ENCODE assay signal across 23 cellular contexts in the genomic region with DNA sequence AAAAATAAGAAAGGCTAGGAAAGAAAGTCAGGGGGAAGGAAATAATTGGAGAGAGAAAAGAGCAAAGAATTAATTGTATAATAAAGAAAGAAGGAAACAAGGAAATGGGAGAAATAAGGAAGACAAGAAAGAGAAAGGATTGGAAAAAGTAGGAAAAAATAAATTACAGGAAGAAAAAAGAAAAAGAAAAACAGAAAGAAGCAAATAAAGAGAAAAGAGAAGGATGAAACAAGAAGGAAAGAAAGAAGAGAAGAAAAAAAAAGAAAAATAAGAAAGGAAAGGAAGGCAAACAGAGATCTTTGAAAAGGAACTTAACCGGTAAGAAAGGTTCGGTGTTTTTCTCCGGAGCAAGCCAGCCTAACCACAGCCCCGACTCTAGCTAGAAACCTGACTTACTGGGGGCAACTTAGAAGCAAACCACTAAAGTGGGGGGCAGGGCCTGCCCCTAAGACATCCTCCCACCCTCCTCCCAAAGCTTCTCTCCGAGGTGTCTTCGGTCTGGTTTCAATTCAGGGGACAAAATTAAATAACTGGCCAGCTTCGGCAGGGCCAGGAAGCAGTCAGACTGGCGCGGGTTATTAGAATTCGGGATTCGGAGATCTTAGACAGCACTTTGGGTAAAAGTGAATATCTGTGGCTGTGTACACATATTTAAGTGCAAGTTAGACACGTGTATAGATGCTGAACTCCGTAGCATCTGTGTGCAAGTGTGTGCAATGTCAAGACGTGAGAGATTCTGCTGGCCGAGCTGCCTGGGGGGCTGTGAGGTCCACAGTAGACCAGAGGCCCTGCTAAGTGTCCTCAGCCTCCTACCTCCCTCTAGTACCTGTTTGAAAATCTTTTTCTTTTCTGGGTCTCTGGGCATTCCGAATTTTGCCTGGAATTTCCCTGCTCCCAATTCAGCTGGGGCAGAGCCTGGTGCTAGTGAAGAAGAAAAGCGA. TPM values are rescaled to one million over a fixed set of nuclear protein-coding genes. Genes with fewer than 3 reads are reported as not detected.
DNase-seq lines count a peak whose midpoint lies in the region; ATAC-seq and TF ChIP-seq lines count a peak whose summit lies in the region.
"Had no signal": no experiment of that assay in that cellular context is flagged by ENCODE, and none has a peak within 500 bp of the region (broad histone marks: within the 10 kb centered on the region; RNA-seq: fewer than 3 reads in every experiment).

No MANE protein-coding gene starts in this region.

- H2BK5ac ChIP-seq in mesenchymal stem cell (ENCODE audit: low read depth, low read length, poor library complexity, severe bottlenecking): no peak overlapping the region

- H3K27me3 ChIP-seq in mesenchymal stem cell (ENCODE audit: control insufficient read depth in 1 of 2, insufficient read depth in 1 of 2, low read length in 2 of 2) (peaks cover 35 to 83% of the 10 kb centered on the region in 2 experiments), osteoblast (ENCODE audit: insufficient read depth, low read length) (no peaks in the 10 kb centered on the region)

- H3K36me3 ChIP-seq in mesenchymal stem cell (ENCODE audit: control insufficient read depth in 1 of 2, insufficient read depth in 2 of 2, low read depth in 1 of 2, low read length in 2 of 2): no peaks in the 10 kb centered on the region
- H3K36me3 ChIP-seq in osteoblast (ENCODE audit: insufficient read depth, low read length): no peaks in the 10 kb centered on the region
- H3K36me3 ChIP-seq: neural progenitor cell had no signal

- H4K8ac ChIP-seq in mesenchymal stem cell (ENCODE audit: low read length): no peak overlapping the region

- DNase-seq in EH (ENCODE audit: low read depth): peak; percentile 40
- DNase-seq in mesenchymal stem cell: no peak
- DNase-seq in osteoblast (ENCODE audit: insufficient read length, low spot score, missing footprints): no peak
- no peak for DNase-seq in 8988T
- no peak for DNase-seq in NCI-H69 (lab: John Stamatoyannopoulos, UW)
- DNase-seq: activated CD4-positive, CD25-positive, alpha-beta regulatory T cell treated with anti-CD3 and anti-CD28 coated beads, Interleukin-2, amount 50 U/mL, for 72 hours; activated naive CD8-positive, alpha-beta T cell treated with anti-CD3 and anti-CD28 coated beads, Interleukin-2, amount 50 U/mL, for 24 hours; NCI-H1417 treated with DMSO at 0.1 percent for 48 hours; NCI-H524 treated with DMSO at 0.1 percent for 48 hours; SHP77 treated with DMSO at 0.1 percent for 48 hours; stimulated activated CD4-positive, alpha-beta T cell treated with anti-CD3 and anti-CD28 coated beads, Interleukin-12 subunit alpha, Interleukin-12 subunit beta, amount 100 ng/mL, for 4 hours; T-helper 9 cell had no signal

- H3K27ac ChIP-seq in 22Rv1: peak overlapping the region; percentile 91
- H3K27ac ChIP-seq in VCaP: peak overlapping the region; percentile 65; the same call in 1 of the 2 replicates
- no peak overlapping the region for H3K27ac ChIP-seq in mesenchymal stem cell (ENCODE audit: low read length, poor library complexity, severe bottlenecking)
- H3K27ac ChIP-seq in osteoblast (ENCODE audit: low read depth, low read length): no peak overlapping the region
- H3K27ac ChIP-seq: neural progenitor cell had no signal

- H2BK15ac ChIP-seq in mesenchymal stem cell (ENCODE audit: low read depth, poor library complexity, severe bottlenecking): no peak overlapping the region

- no peak overlapping the region for H3K18ac ChIP-seq in mesenchymal stem cell (ENCODE audit: low read depth in 1 of 2, low read length in 2 of 2)

- H3K4me2 ChIP-seq in mesenchymal stem cell (ENCODE audit: low read length, poor library complexity, severe bottlenecking) (no peak overlapping the region), osteoblast (ENCODE audit: insufficient read depth, low read length) (no peak overlapping the region)
- H3K4me2 ChIP-seq: neural progenitor cell had no signal

- no peak overlapping the region for H2BK12ac ChIP-seq in mesenchymal stem cell (ENCODE audit: low read length in 2 of 2)

- H3K4me3 ChIP-seq in mesenchymal stem cell (ENCODE audit: insufficient read depth in 1 of 2, low read depth in 1 of 2, low read length in 2 of 2) (peak overlapping the region in 1 of 2 experiments; percentile 30), osteoblast (ENCODE audit: insufficient read depth, low read length) (no peak overlapping the region)
- H3K4me3 ChIP-seq: neural progenitor cell had no signal

- no peak overlapping the region for H4K91ac ChIP-seq in mesenchymal stem cell (ENCODE audit: low read length)

- no peak for TF ChIP-seq CTCF in 22Rv1 (IDR thresholded peaks at IDR 0.05)
- no peak for TF ChIP-seq CTCF in VCaP (conservative IDR thresholded peaks at IDR 0.05)
- no peak for TF ChIP-seq CTCF in osteoblast (IDR thresholded peaks at IDR 0.05; ENCODE audit: extremely low read depth, low read depth, low read length)

- no peak for ATAC-seq in HG03469 (IDR thresholded peaks at IDR 0.05; ENCODE audit: unreplicated experiment)
- ATAC-seq: activated naive CD8-positive, alpha-beta T cell treated with anti-CD3 and anti-CD28 coated beads, Interleukin-2, amount 50 U/mL, for 24 hours; activated T-helper 17 cell treated with anti-CD3 and anti-CD28 coated beads, Interleukin-2, amount 50 U/mL, for 72 hours had no signal

- peaks cover 1% of the 10 kb centered on the region for H3K79me1 ChIP-seq in mesenchymal stem cell (replicated peaks; ENCODE audit: low read length, poor library complexity, severe bottlenecking)

- no peak overlapping the region for H3K23ac ChIP-seq in mesenchymal stem cell (ENCODE audit: low read length in 2 of 2)

- no peak overlapping the region for H3K14ac ChIP-seq in mesenchymal stem cell (ENCODE audit: low read length in 2 of 2)

- 44% methylated on average over 17 of the region's 17 CpGs for WGBS in mesenchymal stem cell

- H3K4me1 ChIP-seq in mesenchymal stem cell (ENCODE audit: control insufficient read depth, insufficient read depth, low read depth, low read length) (peaks cover 10% of the 10 kb centered on the region), osteoblast (ENCODE audit: insufficient read depth, low read length) (peaks cover 6% of the 10 kb centered on the region)
- H3K4me1 ChIP-seq: neural progenitor cell had no signal

- H2AFZ ChIP-seq in mesenchymal stem cell (ENCODE audit: low read depth, low read length): no peak overlapping the region
- H2AFZ ChIP-seq in osteoblast (ENCODE audit: low read length): no peak overlapping the region
- H2AFZ ChIP-seq: neural progenitor cell had no signal

- peak overlapping the region; percentile 81 for H3K9ac ChIP-seq in mesenchymal stem cell (ENCODE audit: low read length)
- H3K9ac ChIP-seq: neural progenitor cell had no signal

- H4K20me1 ChIP-seq in osteoblast (ENCODE audit: insufficient read depth, low read length): no peaks in the 10 kb centered on the region

- H3K79me2 ChIP-seq in osteoblast (ENCODE audit: insufficient read depth, low read length): peaks cover 8% of the 10 kb centered on the region

- no peak overlapping the region for H3K4ac ChIP-seq in mesenchymal stem cell (ENCODE audit: low read depth in 1 of 2, low read length in 2 of 2)

- no peaks in the 10 kb centered on the region for H3K9me3 ChIP-seq in mesenchymal stem cell (ENCODE audit: control insufficient read depth, low read length)
- no peaks in the 10 kb centered on the region for H3K9me3 ChIP-seq in osteoblast (ENCODE audit: low read depth, low read length)

- no peak overlapping the region for H2AK5ac ChIP-seq in mesenchymal stem cell (ENCODE audit: low read length, severe bottlenecking)

- no peak overlapping the region for H2BK120ac ChIP-seq in mesenchymal stem cell (ENCODE audit: low read depth, low read length)

RNA-seq across cellular contexts. Expression of gene HOXC10, which starts 4.2 kb away (rescaled TPM):
- 8.9 TPM for polyA plus RNA-seq in mesenchymal stem cell (2013, experiment 1 of 2)
- polyA plus RNA-seq in mesenchymal stem cell (2013, experiment 2 of 2): 9.4 TPM
- total RNA-seq in osteoblast: 9.7 and 11.2 TPM in 2 replicates
- total RNA-seq: activated T-helper 17 cell treated with anti-CD3 and anti-CD28 coated beads, Interleukin-2, amount 50 U/mL, for 72 hours; bronchial epithelial cell; endothelial cell of umbilical vein; pulmonary artery endothelial cell; temporal lobe had no signal
- polyA plus RNA-seq: AG04450 had no signal

RNA-seq across cellular contexts. Expression of gene HOTAIR, which starts 6.0 kb away (rescaled TPM):
- 2.4 TPM for polyA plus RNA-seq in mesenchymal stem cell (2013, experiment 1 of 2)
- polyA plus RNA-seq in mesenchymal stem cell (2013, experiment 2 of 2): 1.7 TPM
- total RNA-seq in osteoblast: 0.72 and 1.2 TPM in 2 replicates
- total RNA-seq: activated T-helper 17 cell treated with anti-CD3 and anti-CD28 coated beads, Interleukin-2, amount 50 U/mL, for 72 hours; bronchial epithelial cell; endothelial cell of umbilical vein; mesenteric fat pad; pulmonary artery endothelial cell; temporal lobe had no signal
- polyA plus RNA-seq: AG04450, endothelial cell of umbilical vein had no signal

RNA-seq across cellular contexts. Expression of gene HOXC11, which starts 7.8 kb away (rescaled TPM):
- polyA plus RNA-seq in mesenchymal stem cell (2013, experiment 1 of 2): 1.1 TPM
- 0.97 TPM for polyA plus RNA-seq in mesenchymal stem cell (2013, experiment 2 of 2)
- total RNA-seq in osteoblast: 1.1 and 1.5 TPM in 2 replicates
- total RNA-seq: activated T-helper 17 cell treated with anti-CD3 and anti-CD28 coated beads, Interleukin-2, amount 50 U/mL, for 72 hours; bronchial epithelial cell; endothelial cell of umbilical vein; mesenteric fat pad; pulmonary artery endothelial cell; temporal lobe had no signal
- polyA plus RNA-seq: AG04450, endothelial cell of umbilical vein had no signal

RNA-seq across cellular contexts. Expression of gene HOXC9, which starts 19.2 kb away (rescaled TPM):
- 18.0 TPM for polyA plus RNA-seq in mesenchymal stem cell (2013, experiment 1 of 2)
- 18.5 TPM for polyA plus RNA-seq in mesenchymal stem cell (2013, experiment 2 of 2)
- 8.3 and 11.6 TPM in 2 replicates for total RNA-seq in osteoblast
- total RNA-seq: activated T-helper 17 cell treated with anti-CD3 and anti-CD28 coated beads, Interleukin-2, amount 50 U/mL, for 72 hours; bronchial epithelial cell; pulmonary artery endothelial cell; temporal lobe had no signal
- polyA plus RNA-seq: AG04450 had no signal

RNA-seq across cellular contexts. Expression of gene HOXC12, which starts 26.0 kb away (rescaled TPM):
- polyA plus RNA-seq in mesenchymal stem cell (2013, experiment 1 of 2): not detected
- polyA plus RNA-seq in mesenchymal stem cell (2013, experiment 2 of 2): not detected
- total RNA-seq in osteoblast: under 0.01 TPM in 1 of 2 replicates, not detected in the other
- total RNA-seq: activated T-helper 17 cell treated with anti-CD3 and anti-CD28 coated beads, Interleukin-2, amount 50 U/mL, for 72 hours; bronchial epithelial cell; endothelial cell of umbilical vein; mesenteric fat pad; pulmonary artery endothelial cell; temporal lobe had no signal
- polyA plus RNA-seq: AG04450, endothelial cell of umbilical vein had no signal

Comparison
In these comparisons a context has a peak if more than half of its experiments do, and no peak if none do; other contexts are left out.
1. H3K27ac ChIP-seq: peak in 22Rv1 (single experiment) and VCaP (single experiment); none in mesenchymal stem cell (single experiment) and osteoblast (single experiment).